In the genomic region with DNA sequence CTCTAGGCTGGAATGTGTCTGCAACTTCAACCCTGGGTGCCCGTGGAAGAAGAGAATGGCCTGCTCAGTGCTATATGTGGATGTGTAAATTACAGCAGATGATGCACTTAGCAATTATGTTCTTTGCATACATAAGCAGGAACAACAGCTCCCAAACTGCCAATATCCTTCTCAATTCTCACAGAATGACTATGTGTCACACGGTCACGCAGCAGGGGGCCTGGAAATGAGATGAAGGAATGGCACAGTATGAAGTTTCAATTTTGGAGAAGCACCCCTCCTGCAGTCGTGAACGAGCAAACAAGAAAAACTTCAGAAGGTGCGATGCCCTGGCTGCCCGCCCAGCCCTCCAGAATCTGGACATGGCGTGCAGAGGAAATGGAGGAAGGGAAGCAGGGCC, we compare ENCODE assay signal across 19 cellular contexts.
A peak's percentile ranks its signal among the peaks of the same experiment; 100 is the strongest.
DNase-seq lines count a peak whose midpoint lies in the region; ATAC-seq and TF ChIP-seq lines count a peak whose summit lies in the region.
"Had no signal": no experiment of that assay in that cellular context is flagged by ENCODE, and none has a peak within 500 bp of the region (broad histone marks: within the 10 kb centered on the region; RNA-seq: fewer than 3 reads in every experiment).

No MANE protein-coding gene starts in this region.

- H3K27ac ChIP-seq in A673 (ENCODE audit: low read depth, low read length, poor library complexity, severe bottlenecking) = no peak overlapping the region
- H3K27ac ChIP-seq in GM23338 (ENCODE audit: low read depth) = no peak overlapping the region
- H3K27ac ChIP-seq in aorta (ENCODE audit: low read depth in 1 of 2, low read length in 2 of 2) = no peak overlapping the region

- no peaks in the 10 kb centered on the region for H3F3A ChIP-seq in GM23338 (replicated peaks; ENCODE audit: low read depth)

- H3K9me3 Mint-ChIP-seq in GM23338 = no peaks in the 10 kb centered on the region; the same call in 2 of the 3 replicates
- H3K9me3 Mint-ChIP-seq: CD4-positive, CD25-positive, alpha-beta regulatory T cell; CD8-positive, alpha-beta memory T cell had no signal

- H3K36me3 Mint-ChIP-seq in GM23338 (ENCODE audit: low read depth) = no peaks in the 10 kb centered on the region
- H3K36me3 Mint-ChIP-seq: CD4-positive, CD25-positive, alpha-beta regulatory T cell; CD8-positive, alpha-beta memory T cell had no signal

- no peaks in the 10 kb centered on the region for H3K36me3 ChIP-seq in A673 (ENCODE audit: insufficient read depth, low read length, poor library complexity, severe bottlenecking)
- H3K36me3 ChIP-seq in GM23338 (ENCODE audit: insufficient read depth) = no peaks in the 10 kb centered on the region
- H3K36me3 ChIP-seq in aorta (ENCODE audit: control insufficient read depth in 1 of 2, insufficient read depth in 2 of 2, low read length in 1 of 2) = no peaks in the 10 kb centered on the region
- H3K36me3 ChIP-seq: BE2C had no signal

- BruUV-seq in A673 (replicated peaks; lab: Mats Ljungman, UMichigan) = no TSS peak

- no peaks in the 10 kb centered on the region for H3K9me2 ChIP-seq in GM23338 (ENCODE audit: insufficient read depth)

- H3K27me3 Mint-ChIP-seq in GM23338 (ENCODE audit: insufficient read depth, low read depth, poor library complexity) = peaks cover 3% of the 10 kb centered on the region
- H3K27me3 Mint-ChIP-seq: CD4-positive, CD25-positive, alpha-beta regulatory T cell had no signal

- no peaks in the 10 kb centered on the region for H4K20me1 ChIP-seq in GM23338 (replicated peaks; ENCODE audit: insufficient read depth)

- intact Hi-C loops in A673 (cut with micrococcal nuclease; ENCODE audit: unreplicated experiment) = loop anchor here (1.0 to 10.0 kb wide), 2 partner anchors 72 to 115 kb away; no protein-coding TSS in a partner anchor
- intact Hi-C loops in aorta (cut with DNase I) = no loop called here

- H3K4me3 ChIP-seq in A673 (ENCODE audit: low read depth, low read length, poor library complexity, severe bottlenecking) (no peak overlapping the region), GM23338 (no peak overlapping the region), aorta (ENCODE audit: low read length in 2 of 2) (no peak overlapping the region)
- H3K4me3 ChIP-seq: GM12878, K562 had no signal

- H3K27me3 ChIP-seq in A673 (replicated peaks; ENCODE audit: insufficient read depth, low read depth, low read length, poor library complexity) (no peaks in the 10 kb centered on the region), GM23338 (ENCODE audit: insufficient read depth) (no peaks in the 10 kb centered on the region), aorta (ENCODE audit: control insufficient read depth in 1 of 2, insufficient read depth in 2 of 2, low read length in 1 of 2) (no peaks in the 10 kb centered on the region)
- H3K27me3 ChIP-seq: BE2C had no signal

- CTCF ChIA-PET in A673 (lab: Charles Lee) = no interaction called here

- peaks cover 7% of the 10 kb centered on the region; the same call in 2 of the 3 replicates for H3K4me1 Mint-ChIP-seq in GM23338
- H3K4me1 Mint-ChIP-seq: CD4-positive, CD25-positive, alpha-beta regulatory T cell; CD8-positive, alpha-beta memory T cell had no signal

- no peak overlapping the region for H3K27ac Mint-ChIP-seq in GM23338
- H3K27ac Mint-ChIP-seq: CD4-positive, CD25-positive, alpha-beta regulatory T cell; CD8-positive, alpha-beta memory T cell had no signal

- peak overlapping the region; percentile 69; the same call in 1 of the 2 replicates for H2AFZ ChIP-seq in GM23338

- H3K79me2 ChIP-seq in GM23338 (replicated peaks; ENCODE audit: insufficient read depth) = no peaks in the 10 kb centered on the region

- peak; percentile 91 for DNase-seq in A673 (ENCODE audit: low spot score)
- DNase-seq in GM23338 (ENCODE audit: low spot score) = no peak
- DNase-seq in NCI-H69 (lab: John Stamatoyannopoulos, UW) = peak; percentile 11
- DNase-seq in aorta = no peak
- DNase-seq: ACHN; BE2C; C1 segment of cervical spinal cord; CD4-positive, CD25-positive, alpha-beta regulatory T cell; CD8-positive, alpha-beta memory T cell; COR-L47; DMS153; DMS79 treated with DMSO at 0.1 percent for 48 hours; EL; HCEC 1CT; IMR-90 had no signal

- peaks cover 15% of the 10 kb centered on the region for H3K4me1 ChIP-seq in A673 (ENCODE audit: insufficient read depth, low read length, poor library complexity, severe bottlenecking)
- H3K4me1 ChIP-seq in GM23338 (ENCODE audit: insufficient read depth) = no peaks in the 10 kb centered on the region; the same call in 1 of the 2 replicates
- H3K4me1 ChIP-seq in aorta (ENCODE audit: control insufficient read depth in 1 of 2, insufficient read depth in 2 of 2, low read length in 2 of 2) = no peaks in the 10 kb centered on the region
- H3K4me1 ChIP-seq: BE2C had no signal

- TF ChIP-seq CTCF in A673 (conservative IDR thresholded peaks at IDR 0.05; ENCODE audit: low read depth, low read length) = no peak
- TF ChIP-seq CTCF in GM23338 (conservative IDR thresholded peaks at IDR 0.05; ENCODE audit: low read depth in 2 of 2) = no peak

- ATAC-seq in GM23338 (no peak), aorta (ENCODE audit: low FRiP score) (peak; percentile 33), HG03039 (IDR thresholded peaks at IDR 0.05; ENCODE audit: unreplicated experiment) (no peak), GM19395 (IDR thresholded peaks at IDR 0.05; ENCODE audit: unreplicated experiment) (no peak)
- ATAC-seq: GM12878, K562 had no signal

- no peak overlapping the region for H3K4me3 Mint-ChIP-seq in GM23338
- H3K4me3 Mint-ChIP-seq: CD4-positive, CD25-positive, alpha-beta regulatory T cell; CD8-positive, alpha-beta memory T cell had no signal

- no peaks in the 10 kb centered on the region for H3K9me3 ChIP-seq in A673 (ENCODE audit: low read depth, low read length, poor library complexity, severe bottlenecking)
- H3K9me3 ChIP-seq in aorta (ENCODE audit: control insufficient read depth, low read length) = no peaks in the 10 kb centered on the region
- H3K9me3 ChIP-seq: BE2C had no signal

- WGBS in aorta, 2 donors = 70 to 73% methylated on average over 8 of the region's 8 CpGs

- H3K4me2 ChIP-seq in GM23338 = no peak overlapping the region

- POLR2A ChIA-PET in A673 (lab: Charles Lee; ENCODE audit: low non-redundant PET) = no interaction called here

TF ChIP-seq in GM23338, 12 proteins besides CTCF, POLR2A, EP300 and RAD21 (continues in another document):
- TF ChIP-seq POLR2AphosphoS5 (IDR thresholded peaks at IDR 0.05; ENCODE audit: low read depth) (no peak), ZNF114 (CRISPR knock-in tag; IDR thresholded peaks at IDR 0.05) (no peak), STAT1 (IDR thresholded peaks at IDR 0.05; ENCODE audit: unreplicated experiment) (no peak), JUNB (IDR thresholded peaks at IDR 0.05; ENCODE audit: unreplicated experiment) (no peak), ZNF331 (CRISPR knock-in tag; IDR thresholded peaks at IDR 0.05; ENCODE audit: low read depth) (no peak)
- TF ChIP-seq, protein P1, sequence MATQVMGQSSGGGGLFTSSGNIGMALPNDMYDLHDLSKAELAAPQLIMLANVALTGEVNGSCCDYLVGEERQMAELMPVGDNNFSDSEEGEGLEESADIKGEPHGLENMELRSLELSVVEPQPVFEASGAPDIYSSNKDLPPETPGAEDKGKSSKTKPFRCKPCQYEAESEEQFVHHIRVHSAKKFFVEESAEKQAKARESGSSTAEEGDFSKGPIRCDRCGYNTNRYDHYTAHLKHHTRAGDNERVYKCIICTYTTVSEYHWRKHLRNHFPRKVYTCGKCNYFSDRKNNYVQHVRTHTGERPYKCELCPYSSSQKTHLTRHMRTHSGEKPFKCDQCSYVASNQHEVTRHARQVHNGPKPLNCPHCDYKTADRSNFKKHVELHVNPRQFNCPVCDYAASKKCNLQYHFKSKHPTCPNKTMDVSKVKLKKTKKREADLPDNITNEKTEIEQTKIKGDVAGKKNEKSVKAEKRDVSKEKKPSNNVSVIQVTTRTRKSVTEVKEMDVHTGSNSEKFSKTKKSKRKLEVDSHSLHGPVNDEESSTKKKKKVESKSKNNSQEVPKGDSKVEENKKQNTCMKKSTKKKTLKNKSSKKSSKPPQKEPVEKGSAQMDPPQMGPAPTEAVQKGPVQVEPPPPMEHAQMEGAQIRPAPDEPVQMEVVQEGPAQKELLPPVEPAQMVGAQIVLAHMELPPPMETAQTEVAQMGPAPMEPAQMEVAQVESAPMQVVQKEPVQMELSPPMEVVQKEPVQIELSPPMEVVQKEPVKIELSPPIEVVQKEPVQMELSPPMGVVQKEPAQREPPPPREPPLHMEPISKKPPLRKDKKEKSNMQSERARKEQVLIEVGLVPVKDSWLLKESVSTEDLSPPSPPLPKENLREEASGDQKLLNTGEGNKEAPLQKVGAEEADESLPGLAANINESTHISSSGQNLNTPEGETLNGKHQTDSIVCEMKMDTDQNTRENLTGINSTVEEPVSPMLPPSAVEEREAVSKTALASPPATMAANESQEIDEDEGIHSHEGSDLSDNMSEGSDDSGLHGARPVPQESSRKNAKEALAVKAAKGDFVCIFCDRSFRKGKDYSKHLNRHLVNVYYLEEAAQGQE (IDR thresholded peaks at IDR 0.05; ENCODE audit: unreplicated experiment) = no peak

Comparison
In these comparisons a context has a peak if more than half of its experiments do, and no peak if none do; other contexts are left out.
1. DNase-seq: peak in A673 (single experiment) and NCI-H69 (single experiment); none in GM23338 (single experiment) and aorta (0 of 2).